8 cellular contexts compared by ENCODE assay signal in genomic region chr4:53365121-53365485, GRCh38. TPM values are rescaled to one million over a fixed set of nuclear protein-coding genes. Genes with fewer than 3 reads are reported as not detected.
DNase-seq lines count a peak whose midpoint lies in the region; ATAC-seq, FAIRE-seq and TF ChIP-seq lines count a peak whose summit lies in the region.

No MANE protein-coding gene starts in this region.

- TF ChIP-seq POLR2A in A549 (IDR thresholded peaks at IDR 0.05; ENCODE audit: low read length) = no peak

- peak overlapping the region; percentile 77 to 84; a peak in 5 of 6 replicates for H3K27ac ChIP-seq in A549
- peak overlapping the region; percentile 85 for H3K27ac ChIP-seq in naive thymus-derived CD4-positive, alpha-beta T cell (ENCODE audit: low read depth, low read length)

- peaks cover 2% of the 10 kb centered on the region; the same call in 2 of the 3 replicates for H3K4me1 ChIP-seq in A549
- peaks cover 7 to 29% of the 10 kb centered on the region in 2 donors for H3K4me1 ChIP-seq in naive thymus-derived CD4-positive, alpha-beta T cell (ENCODE audit: control insufficient read depth in 2 of 2, insufficient read depth in 2 of 2, low read length in 2 of 2)

- TF ChIP-seq EP300 in A549 (IDR thresholded peaks at IDR 0.05) = no peak

- TF ChIP-seq CTCF in A549 (IDR thresholded peaks at IDR 0.05) = no peak
- no peak for TF ChIP-seq CTCF in endothelial cell (IDR thresholded peaks at IDR 0.05; ENCODE audit: unreplicated experiment)

- H3K27me3 Mint-ChIP-seq in endothelial cell (ENCODE audit: unreplicated experiment) = peaks cover 5% of the 10 kb centered on the region
- H3K27me3 Mint-ChIP-seq in naive thymus-derived CD4-positive, alpha-beta T cell = peaks cover 0 to 19% (median 3%) of the 10 kb centered on the region in 5 donors

- H3K4me3 Mint-ChIP-seq in endothelial cell (ENCODE audit: unreplicated experiment) = peak overlapping the region; percentile 95
- peak overlapping the region; percentile 92 to 99 (median 96) for H3K4me3 Mint-ChIP-seq in naive thymus-derived CD4-positive, alpha-beta T cell

- H3K4me3 ChIP-seq in A549 = peak overlapping the region; percentile 94
- H3K4me3 ChIP-seq in naive thymus-derived CD4-positive, alpha-beta T cell (ENCODE audit: low read length) = peak overlapping the region; percentile 72

- FAIRE-seq in A549 (lab: Jason Lieb, UNC) = no peak

- DNase-seq in A549 (ENCODE audit: low read depth in 1 of 2, low spot score in 1 of 2) (no peak), endothelial cell (ENCODE audit: low spot score) (peak; percentile 17), NCI-H1105 (lab: John Stamatoyannopoulos, UW) (no peak), GM19240 (ENCODE audit: insufficient read length, low spot score) (no peak)
- peak in 4 of 9 donors; percentile 4 to 24 (median 11) for DNase-seq in naive thymus-derived CD4-positive, alpha-beta T cell

- intact Hi-C loops in naive thymus-derived CD4-positive, alpha-beta T cell (cut with micrococcal nuclease) = loop anchor here (5.0 to 10.0 kb wide), 4 partner anchors 503 to 1580 kb away; partner anchors contain the start of gene RASL11B (in 1 of the 2)

- peaks cover 16% of the 10 kb centered on the region for H3K4me1 Mint-ChIP-seq in endothelial cell (ENCODE audit: unreplicated experiment)
- peaks cover 35 to 70% (median 56%) of the 10 kb centered on the region in 7 donors for H3K4me1 Mint-ChIP-seq in naive thymus-derived CD4-positive, alpha-beta T cell

- H3K27me3 ChIP-seq in naive thymus-derived CD4-positive, alpha-beta T cell (ENCODE audit: control insufficient read depth in 2 of 2, insufficient read depth in 2 of 2, low read length in 2 of 2) = no peaks in the 10 kb centered on the region

- H3K36me3 ChIP-seq in naive thymus-derived CD4-positive, alpha-beta T cell (ENCODE audit: control insufficient read depth in 2 of 3, insufficient read depth in 3 of 3, low read length in 3 of 3) = no peaks in the 10 kb centered on the region

- H3K4me2 ChIP-seq in A549 = peak overlapping the region; percentile 91

- TF ChIP-seq RAD21 in A549 (conservative IDR thresholded peaks at IDR 0.05 in 1 of 2, IDR thresholded peaks at IDR 0.05 in 1 of 2) = no peak

- POLR2A ChIA-PET in A549 (lab: Yijun Ruan, JAX) = interaction anchor here (1.2 to 1.8 kb wide), 2 partner anchors 12 to 653 kb away, joined by 3 to 7 read pairs; partner anchors contain the start of gene FIP1L1
- POLR2A ChIA-PET in naive thymus-derived CD4-positive, alpha-beta T cell (lab: Charles Lee) = interaction anchor here (0.8 to 3.7 kb wide), 4 partner anchors 10 to 25 kb away, joined by 4 to 35 read pairs (median 7); partner anchors contain the start of gene FIP1L1

- ATAC-seq in A549 (peak; percentile 37 to 62; a peak in 4 of 6 replicates), GM18498 (IDR thresholded peaks at IDR 0.05; ENCODE audit: unreplicated experiment) (peak; percentile 17), HG03342 (IDR thresholded peaks at IDR 0.05; ENCODE audit: unreplicated experiment) (peak; percentile 10), SK-N-SH treated with all-trans-retinoic acid at 6 μM for 48 hours (peak; percentile 73)
- peak; percentile 3 for ATAC-seq in naive thymus-derived CD4-positive, alpha-beta T cell

- H3K9me3 Mint-ChIP-seq in endothelial cell (ENCODE audit: unreplicated experiment) = no peaks in the 10 kb centered on the region
- peaks cover 0 to 6% (median 0%) of the 10 kb centered on the region in 11 donors for H3K9me3 Mint-ChIP-seq in naive thymus-derived CD4-positive, alpha-beta T cell

- peaks cover 5% of the 10 kb centered on the region for H3K36me3 Mint-ChIP-seq in endothelial cell (ENCODE audit: low read depth, unreplicated experiment)
- peaks cover 0 to 8% (median 0%) of the 10 kb centered on the region in 5 donors for H3K36me3 Mint-ChIP-seq in naive thymus-derived CD4-positive, alpha-beta T cell

- H3K27ac Mint-ChIP-seq in endothelial cell (ENCODE audit: unreplicated experiment) = peak overlapping the region; percentile 13
- H3K27ac Mint-ChIP-seq in naive thymus-derived CD4-positive, alpha-beta T cell = peak overlapping the region; percentile 95 to 99 (median 96)

- 10% methylated on average over 8 of the region's 8 CpGs for WGBS in A549 (ENCODE audit: missing lambda C conversion rate)

- CTCF ChIA-PET in A549 (lab: Yijun Ruan, JAX) = interaction anchor here (1.2 kb wide), 1 partner anchor 869 kb away, joined by 3 read pairs; no protein-coding TSS in a partner anchor
- CTCF ChIA-PET in naive thymus-derived CD4-positive, alpha-beta T cell (lab: Charles Lee) = no interaction called here

- no peaks in the 10 kb centered on the region for H3K9me3 ChIP-seq in A549
- H3K9me3 ChIP-seq in naive thymus-derived CD4-positive, alpha-beta T cell (ENCODE audit: control insufficient read depth in 2 of 3, low read length in 3 of 3) = no peaks in the 10 kb centered on the region

TF ChIP-seq in A549, 52 proteins besides CTCF, POLR2A, EP300 and RAD21:
- TF ChIP-seq RARB (CRISPR knock-in tag; IDR thresholded peaks at IDR 0.05) (no peak), SREBF2 (IDR thresholded peaks at IDR 0.05) (no peak), ZFP36 (IDR thresholded peaks at IDR 0.05; ENCODE audit: borderline replicate concordance, partially characterized antibody) (no peak), ZNF302 (CRISPR knock-in tag; IDR thresholded peaks at IDR 0.05) (no peak)

TF ChIP-seq in SK-N-SH treated with all-trans-retinoic acid at 6 μM for 48 hours, 23 proteins besides CTCF, POLR2A, EP300 and RAD21:
- no peak for TF ChIP-seq OSR1 (CRISPR knock-in tag; IDR thresholded peaks at IDR 0.05)
- no peak for TF ChIP-seq PATZ1 (CRISPR knock-in tag; IDR thresholded peaks at IDR 0.05; ENCODE audit: borderline replicate concordance)
- no peak for TF ChIP-seq ZNF565 (CRISPR knock-in tag; conservative IDR thresholded peaks at IDR 0.05; ENCODE audit: low read depth)
- no peak for TF ChIP-seq GLIS3 (CRISPR knock-in tag; IDR thresholded peaks at IDR 0.05)
- no peak for TF ChIP-seq TSHZ2 (CRISPR knock-in tag; IDR thresholded peaks at IDR 0.05)
- TF ChIP-seq ZNF8 (CRISPR knock-in tag; IDR thresholded peaks at IDR 0.05) = no peak
- no peak for TF ChIP-seq ZC3H10 (CRISPR knock-in tag; IDR thresholded peaks at IDR 0.05)
- TF ChIP-seq TOX (CRISPR knock-in tag; IDR thresholded peaks at IDR 0.05; ENCODE audit: borderline replicate concordance) = no peak
- no peak for TF ChIP-seq PPARA (CRISPR knock-in tag; IDR thresholded peaks at IDR 0.05; ENCODE audit: borderline replicate concordance)
- TF ChIP-seq ZFP3 (CRISPR knock-in tag; IDR thresholded peaks at IDR 0.05) = no peak

RNA-seq across cellular contexts. Expression of gene SCFD2, which starts 0.8 kb away (rescaled TPM):
- 10.8 and 12.1 TPM in 2 replicates for polyA plus RNA-seq in A549 (2011; rRNA removed)
- 12.6 and 12.8 TPM in 2 replicates for polyA plus RNA-seq in A549 (2012; cell fraction: cytosol; rRNA removed)
- 16.8 and 20.2 TPM in 2 replicates for polyA plus RNA-seq in A549 (2012; cell fraction: nucleus; rRNA removed)
- polyA plus RNA-seq in A549 (2017; fragmentation: RNase III; extraction: RNeasy Plus Mini Kit Qiagen cat#74134 plus additional on column Dnase treatment) = 7.6 to 8.2 TPM (median 7.7 TPM) in 3 replicates
- 36.0 and 40.2 TPM in 2 replicates for polyA minus RNA-seq in A549 (2011; rRNA and poly(A)+ RNA removed)
- total RNA-seq in endothelial cell (ENCODE audit: unreplicated experiment) = 13.6 TPM
- total RNA-seq in naive thymus-derived CD4-positive, alpha-beta T cell = 10 to 100 TPM; 13.4 to 32.8 (median 28.0) TPM
- polyA plus RNA-seq in naive thymus-derived CD4-positive, alpha-beta T cell = 10 to 100 TPM; 15.9 to 20.8 TPM

RNA-seq across cellular contexts. Expression of gene FIP1L1, which starts 12.3 kb away (rescaled TPM):
- 26.9 and 27.9 TPM in 2 replicates for polyA plus RNA-seq in A549 (2011; rRNA removed)
- 12.0 and 12.2 TPM in 2 replicates for polyA plus RNA-seq in A549 (2012; cell fraction: cytosol; rRNA removed)
- polyA plus RNA-seq in A549 (2012; cell fraction: nucleus; rRNA removed) = 9.9 and 19.2 TPM in 2 replicates
- polyA plus RNA-seq in A549 (2017; fragmentation: RNase III; extraction: RNeasy Plus Mini Kit Qiagen cat#74134 plus additional on column Dnase treatment) = 38.4 to 40.5 TPM (median 39.0 TPM) in 3 replicates
- 27.6 and 29.3 TPM in 2 replicates for polyA minus RNA-seq in A549 (2011; rRNA and poly(A)+ RNA removed)
- 55.6 TPM for total RNA-seq in endothelial cell (ENCODE audit: unreplicated experiment)
- 10 to 100 TPM; 57.1 to 91.0 (median 78.7) TPM for total RNA-seq in naive thymus-derived CD4-positive, alpha-beta T cell
- polyA plus RNA-seq in naive thymus-derived CD4-positive, alpha-beta T cell = 10 to 100 TPM; 70.7 to 90.7 TPM

Comparison
In these comparisons a context has a peak if more than half of its experiments do, and no peak if none do; other contexts are left out.
1. ATAC-seq: peak in every context shown above with its lines; median percentile 73 in SK-N-SH treated with all-trans-retinoic acid at 6 μM for 48 hours; 50 in A549; 17 in GM18498; 10 in HG03342; 3 in naive thymus-derived CD4-positive, alpha-beta T cell.